8 cellular contexts compared by ENCODE assay signal in the genomic region with DNA sequence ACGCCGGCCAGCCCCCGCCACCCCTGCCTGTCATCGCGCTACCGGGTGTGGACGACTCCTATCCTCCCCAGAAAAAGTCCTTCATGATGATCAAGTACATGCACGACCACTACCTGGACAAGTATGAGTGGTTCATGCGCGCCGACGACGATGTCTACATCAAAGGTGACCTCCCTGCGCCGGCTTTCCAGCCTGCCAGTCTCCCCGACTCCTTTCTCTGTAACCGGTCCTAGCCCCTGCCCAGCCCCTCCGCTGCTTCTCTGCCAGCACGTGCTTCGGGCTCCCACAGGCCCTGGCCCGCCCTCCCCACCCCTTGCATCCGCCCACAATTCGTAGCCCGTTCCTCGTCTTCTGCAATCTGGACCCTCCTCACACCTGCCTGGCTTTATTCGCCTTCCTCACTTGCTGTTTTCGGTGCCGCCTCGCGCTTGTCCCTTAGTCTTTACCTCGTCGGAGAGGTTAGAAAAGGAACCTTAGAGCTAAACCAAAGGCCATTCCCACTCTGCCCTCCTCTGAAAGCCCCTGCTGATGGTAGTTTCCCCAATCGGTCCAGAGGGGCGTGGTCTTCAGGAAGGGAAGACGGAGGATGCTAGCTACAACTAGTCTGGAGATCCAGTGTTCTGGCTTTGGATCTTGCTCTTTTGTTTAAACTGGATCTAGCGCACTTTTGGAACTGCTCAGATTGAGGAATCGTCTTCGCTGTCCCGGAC. TPM values are rescaled to one million over a fixed set of nuclear protein-coding genes. Genes with fewer than 3 reads are reported as not detected.
A peak's percentile ranks its signal among the peaks of the same experiment; 100 is the strongest.
DNase-seq lines count a peak whose midpoint lies in the region; ATAC-seq and TF ChIP-seq lines count a peak whose summit lies in the region.

No MANE protein-coding gene starts in this region.

- CTCF ChIA-PET in GM10248 (lab: Yijun Ruan, JAX), result no interaction called here

- WGBS in endodermal cell (ENCODE audit: insufficient coverage in 1 of 2, insufficient read length in 1 of 2), 2 experiments, result 1% methylated on average over 20 to 39 of the region's 39 CpGs

- no peaks in the 10 kb centered on the region for H3K9me3 Mint-ChIP-seq in endodermal cell

- H3K4me1 ChIP-seq in NT2/D1 (ENCODE audit: insufficient read depth, insufficient read length) (no peaks in the 10 kb centered on the region), endodermal cell (ENCODE audit: control insufficient read depth, insufficient read depth, low read length) (no peaks in the 10 kb centered on the region), muscle layer of colon (ENCODE audit: insufficient read depth, low read length) (peaks cover 8% of the 10 kb centered on the region)

- no peak overlapping the region for H3K27ac Mint-ChIP-seq in endodermal cell

- peak overlapping the region; percentile 60 for H3K4me3 ChIP-seq in NT2/D1 (ENCODE audit: insufficient read length, low read depth)
- peak overlapping the region; percentile 79 for H3K4me3 ChIP-seq in endodermal cell (ENCODE audit: low read length)
- peak overlapping the region; percentile 57 to 79 for H3K4me3 ChIP-seq in muscle layer of colon (ENCODE audit: low read depth in 1 of 2, low read length in 2 of 2)

- peaks cover 12% of the 10 kb centered on the region for H3K4me1 Mint-ChIP-seq in endodermal cell

- DNase-seq in DMS53 (lab: John Stamatoyannopoulos, UW) (peak; percentile 63), NT2/D1 (ENCODE audit: low read depth, low spot score) (no peak), endodermal cell (peak; percentile 76), NCI-H2196 (lab: John Stamatoyannopoulos, UW; ENCODE audit: unreplicated experiment) (no peak), globus pallidus (ENCODE audit: low spot score) (no peak), GM10248 (ENCODE audit: extremely low spot score) (no peak)

- H3K9ac ChIP-seq in NT2/D1 (ENCODE audit: insufficient read length, low read depth) (peak overlapping the region; percentile 21), endodermal cell (ENCODE audit: extremely low read depth, low read length, poor library complexity, severe bottlenecking) (no peak overlapping the region), muscle layer of colon (ENCODE audit: low read length) (no peak overlapping the region)

- TF ChIP-seq CTCF in endodermal cell (conservative IDR thresholded peaks at IDR 0.05) (no peak), GM10248 (IDR thresholded peaks at IDR 0.05; ENCODE audit: control extremely low read depth, extremely low read depth, low read depth, missing control alignments) (no peak)

- no peak for ATAC-seq in GM18505 (IDR thresholded peaks at IDR 0.05; ENCODE audit: unreplicated experiment)

- H3K36me3 ChIP-seq in NT2/D1 (ENCODE audit: insufficient read depth, insufficient read length, low read length), result no peaks in the 10 kb centered on the region
- H3K36me3 ChIP-seq in endodermal cell (ENCODE audit: control insufficient read depth, insufficient read depth, low read length), result no peaks in the 10 kb centered on the region
- H3K36me3 ChIP-seq in muscle layer of colon (ENCODE audit: insufficient read depth, low read length), result no peaks in the 10 kb centered on the region

- H3K27ac ChIP-seq in endodermal cell (ENCODE audit: low read depth, low read length) (no peak overlapping the region), muscle layer of colon (ENCODE audit: low read depth, low read length) (no peak overlapping the region)

- no peaks in the 10 kb centered on the region for H3K9me3 ChIP-seq in NT2/D1 (ENCODE audit: insufficient read depth, low read length)
- H3K9me3 ChIP-seq in endodermal cell (ENCODE audit: control insufficient read depth, low read length), result no peaks in the 10 kb centered on the region
- no peaks in the 10 kb centered on the region for H3K9me3 ChIP-seq in muscle layer of colon (ENCODE audit: low read length)

- H3K36me3 Mint-ChIP-seq in endodermal cell (ENCODE audit: low read depth), result no peaks in the 10 kb centered on the region

- TF ChIP-seq POLR2A in GM18505 (IDR thresholded peaks at IDR 0.05; ENCODE audit: borderline replicate concordance, extremely low read depth, insufficient read depth, insufficient read length), result no peak

- H3K27me3 Mint-ChIP-seq in endodermal cell (ENCODE audit: insufficient read depth), result peaks cover 46% of the 10 kb centered on the region

- POLR2A ChIA-PET in GM10248 (lab: Yijun Ruan, JAX), result no interaction called here

- H3K4me3 Mint-ChIP-seq in endodermal cell, result peak overlapping the region; percentile 72

- H3K27me3 ChIP-seq in NT2/D1 (ENCODE audit: insufficient read depth, insufficient read length) (peaks cover 43% of the 10 kb centered on the region), endodermal cell (ENCODE audit: control insufficient read depth, insufficient read depth, low read length, poor library complexity, severe bottlenecking) (peaks cover 53% of the 10 kb centered on the region), muscle layer of colon (ENCODE audit: control insufficient read depth in 1 of 2, insufficient read depth in 2 of 2, low read length in 2 of 2) (peaks cover 14 to 24% of the 10 kb centered on the region in 2 donors)

RNA-seq across cellular contexts. Expression of a gene that starts 1.4 kb away (rescaled TPM):
- 1 to 10 TPM; 1.2 to 2.0 TPM for total RNA-seq in endodermal cell
- 1.0 TPM for polyA plus RNA-seq in endodermal cell (2013, experiment 1 of 2)
- 1.2 TPM for polyA plus RNA-seq in endodermal cell (2013, experiment 2 of 2)

Comparison
In these comparisons a context has a peak if more than half of its experiments do, and no peak if none do; other contexts are left out.
1. DNase-seq: peak in DMS53 (single experiment) and endodermal cell (single experiment); none in NT2/D1 (single experiment), NCI-H2196 (single experiment), globus pallidus (single experiment) and GM10248 (single experiment).
2. Peak in every context shown above with its lines, with median percentiles within 50 percentile points of each other: H3K4me3 ChIP-seq.